In the genomic region with DNA sequence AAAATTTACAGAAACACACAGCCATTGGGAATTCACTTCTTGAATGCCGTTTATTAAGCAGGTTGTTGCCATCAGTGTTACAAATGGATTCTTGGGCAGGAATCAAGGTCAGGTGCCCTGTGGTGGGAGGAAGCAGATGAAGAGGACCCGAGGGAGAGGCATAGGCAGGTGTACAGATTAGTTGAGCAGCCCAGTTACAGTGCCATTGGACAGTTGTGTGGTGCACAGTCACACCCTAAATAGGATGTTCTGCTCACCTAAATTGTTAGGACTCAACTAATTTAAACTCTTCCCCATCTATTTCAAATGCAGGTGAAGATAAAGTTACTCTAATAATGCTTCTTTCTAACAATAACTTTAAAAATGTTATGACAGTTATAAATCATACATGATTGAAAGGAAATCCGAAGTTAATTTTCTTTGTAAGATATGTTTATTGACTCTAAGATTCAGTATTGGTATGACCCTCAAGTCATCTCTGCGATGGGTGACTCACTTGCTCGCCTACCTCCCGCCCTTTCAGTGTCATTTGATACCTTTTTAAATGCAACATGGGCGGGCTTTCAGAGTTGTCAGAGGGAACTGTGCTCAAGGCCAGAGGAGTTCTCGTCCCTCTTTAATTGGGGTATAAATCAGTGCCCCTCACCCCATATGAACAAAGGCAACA, we compare ENCODE assay signal across 10 cellular contexts. TPM values are rescaled to one million over a fixed set of nuclear protein-coding genes. Genes with fewer than 3 reads are reported as not detected.
DNase-seq lines count a peak whose midpoint lies in the region; ATAC-seq and TF ChIP-seq lines count a peak whose summit lies in the region.
"Had no signal": no experiment of that assay in that cellular context is flagged by ENCODE, and none has a peak within 500 bp of the region (broad histone marks: within the 10 kb centered on the region; RNA-seq: fewer than 3 reads in every experiment).

No MANE protein-coding gene starts in this region.

- H3K4me3 ChIP-seq in left ventricle myocardium inferior (no peak overlapping the region), left lung (no peak overlapping the region), aorta (ENCODE audit: low read length in 2 of 2) (no peak overlapping the region)
- H3K4me3 ChIP-seq: prostate gland had no signal

- intact Hi-C loops in left ventricle myocardium inferior (cut with micrococcal nuclease) (no loop called here), Right ventricle myocardium inferior (cut with DNase I) (loop anchor here (5.0 kb wide), 1 partner anchor 33 kb away; a partner anchor contains a TSS), left lung (cut with DNase I) (no loop called here), aorta (cut with DNase I) (no loop called here)

- peak overlapping the region; percentile 62 for H3K27ac ChIP-seq in left ventricle myocardium inferior (replicated peaks)
- peak overlapping the region; percentile 50 to 53 for H3K27ac ChIP-seq in left lung
- peak overlapping the region; percentile 33 to 85 for H3K27ac ChIP-seq in aorta (ENCODE audit: low read depth in 1 of 2, low read length in 2 of 2)
- H3K27ac ChIP-seq: prostate gland had no signal

- WGBS in aorta, 2 donors: 45 to 48% methylated on average over 8 of the region's 8 CpGs

- H3K27me3 ChIP-seq in left ventricle myocardium inferior (ENCODE audit: low read depth) (no peaks in the 10 kb centered on the region), left lung (no peaks in the 10 kb centered on the region), aorta (ENCODE audit: control insufficient read depth in 1 of 2, insufficient read depth in 2 of 2, low read length in 1 of 2) (no peaks in the 10 kb centered on the region)

- no peak for TF ChIP-seq CTCF in left ventricle myocardium inferior (IDR thresholded peaks at IDR 0.05; ENCODE audit: borderline replicate concordance)
- TF ChIP-seq CTCF in left lung (IDR thresholded peaks at IDR 0.05): no peak
- no peak for TF ChIP-seq CTCF in GM13976 (IDR thresholded peaks at IDR 0.05; ENCODE audit: borderline replicate concordance, control extremely low read depth, extremely low read depth, insufficient read depth, missing control alignments)

- H3K9me3 ChIP-seq in left ventricle myocardium inferior (replicated peaks) (no peaks in the 10 kb centered on the region), left lung (no peaks in the 10 kb centered on the region), aorta (ENCODE audit: control insufficient read depth, low read length) (no peaks in the 10 kb centered on the region)
- H3K9me3 ChIP-seq: prostate gland had no signal

- no peak for DNase-seq in left ventricle myocardium inferior
- DNase-seq in Right ventricle myocardium inferior (ENCODE audit: missing footprints): no peak
- DNase-seq in amniotic stem cell (lab: John Stamatoyannopoulos, UW): peak; percentile 60
- DNase-seq in left lung: no peak
- no peak for DNase-seq in aorta
- no peak for DNase-seq in GM13976 (ENCODE audit: low spot score)
- no peak for DNase-seq in glomerular visceral epithelial cell (ENCODE audit: extremely low spot score)
- DNase-seq: activated CD8-positive, alpha-beta memory T cell treated with anti-CD3 and anti-CD28 coated beads, Interleukin-2, amount 50 U/mL, for 48 hours had no signal

- peaks cover 50% of the 10 kb centered on the region for H3K4me1 ChIP-seq in left ventricle myocardium inferior
- H3K4me1 ChIP-seq in left lung: peaks cover 7 to 21% of the 10 kb centered on the region in 2 donors
- peaks cover 3% of the 10 kb centered on the region in 2 donors for H3K4me1 ChIP-seq in aorta (ENCODE audit: control insufficient read depth in 1 of 2, insufficient read depth in 2 of 2, low read length in 2 of 2)
- H3K4me1 ChIP-seq: prostate gland had no signal

- in situ Hi-C loops in GM13976 (cut with MboI; ENCODE audit: low sequenced_read_pairs, unreplicated experiment): no loop called here

- no peaks in the 10 kb centered on the region for H3K36me3 ChIP-seq in left ventricle myocardium inferior
- no peaks in the 10 kb centered on the region for H3K36me3 ChIP-seq in left lung
- H3K36me3 ChIP-seq in aorta (ENCODE audit: control insufficient read depth in 1 of 2, insufficient read depth in 2 of 2, low read length in 1 of 2): no peaks in the 10 kb centered on the region
- H3K36me3 ChIP-seq: prostate gland had no signal

- no peak for ATAC-seq in Right ventricle myocardium inferior
- peak; percentile 25 for ATAC-seq in left lung
- ATAC-seq in aorta (ENCODE audit: low FRiP score): peak; percentile 51
- no peak for ATAC-seq in HG03135 (IDR thresholded peaks at IDR 0.05; ENCODE audit: unreplicated experiment)

RNA-seq across cellular contexts. Expression of a gene that starts 35.0 kb away (rescaled TPM):
- total RNA-seq in left ventricle myocardium inferior (14.0 TPM), Right ventricle myocardium inferior (11.6 TPM), left lung (10 to 100 TPM; 39.7 to 85.6 TPM), aorta (10 to 100 TPM; 49.8 to 96.7 TPM)
- 10 to 100 TPM in 1 of 2 donors, 1 to 10 TPM in 1; 8.5 to 15.9 TPM for polyA plus RNA-seq in aorta

RNA-seq across cellular contexts. Expression of a gene that starts 55.4 kb away (rescaled TPM):
- total RNA-seq in left ventricle myocardium inferior (1.7 TPM), Right ventricle myocardium inferior (2.9 TPM), left lung (1 to 10 TPM; 2.1 to 6.4 TPM), aorta (1 to 10 TPM; 1.8 to 5.7 TPM)
- polyA plus RNA-seq in aorta: 10 to 100 TPM in 1 of 2 donors, under 1 TPM in 1; 0.82 to 18.7 TPM

Comparison
In these comparisons a context has a peak if more than half of its experiments do, and no peak if none do; other contexts are left out.
1. ATAC-seq: peak in left lung (single experiment) and aorta (single experiment); none in Right ventricle myocardium inferior (single experiment) and HG03135 (single experiment).
2. Peak in every context shown above with its lines, with median percentiles within 50 percentile points of each other: H3K27ac ChIP-seq.